Comparison of ENCODE assay signal across 8 cellular contexts in genomic region chr6:31441368-31442267, GRCh38. TPM values are rescaled to one million over a fixed set of nuclear protein-coding genes. Genes with fewer than 3 reads are reported as not detected.
DNase-seq lines count a peak whose midpoint lies in the region; ATAC-seq, FAIRE-seq and TF ChIP-seq lines count a peak whose summit lies in the region.

No MANE protein-coding gene starts in this region.

- in situ Hi-C loops in brain microvascular endothelial cell (cut with HindIII; ENCODE audit: low pct_ligation_motif_present, low sequenced_read_pairs), result no loop called here

- TF ChIP-seq CTCF in brain microvascular endothelial cell (IDR thresholded peaks at IDR 0.05; ENCODE audit: low read depth, low read length, missing control alignments), result peak; percentile 93

- no peak overlapping the region for H3K4me3 ChIP-seq in brain microvascular endothelial cell (ENCODE audit: low read depth, low read length)

- ATAC-seq in HG03469 (IDR thresholded peaks at IDR 0.05; ENCODE audit: unreplicated experiment), result no peak

- FAIRE-seq in HTR-8/SVneo (lab: Jason Lieb, UNC), result peak; percentile 71

- no peak overlapping the region for H3K27ac ChIP-seq in brain microvascular endothelial cell

- DNase-seq in Daoy (ENCODE audit: low read depth) (peak; percentile 83), HTR-8/SVneo (ENCODE audit: insufficient read length, low spot score) (peak; percentile 72), T-helper 22 cell (ENCODE audit: low read depth) (peak; percentile 56), brain microvascular endothelial cell (peak; percentile 49), iPS-NIHi11 (ENCODE audit: low spot score) (peak; percentile 88), smooth muscle cell of the brain vasculature (ENCODE audit: low read depth, low spot score) (peak; percentile 12), DMS153 (lab: John Stamatoyannopoulos, UW) (no peak)

- peaks cover 6% of the 10 kb centered on the region for H3K27me3 ChIP-seq in brain microvascular endothelial cell (replicated peaks)

- H3K36me3 ChIP-seq in brain microvascular endothelial cell (replicated peaks), result no peaks in the 10 kb centered on the region

RNA-seq across cellular contexts. Expression of gene MICA, which starts 38.2 kb away (rescaled TPM):
- 34.9 and 44.1 TPM in 2 replicates for total RNA-seq in Daoy (2014; rRNA removed; shearing (Covaris generic))

RNA-seq across cellular contexts. Expression of gene MICB, which starts 56.3 kb away (rescaled TPM):
- 24.9 and 27.3 TPM in 2 replicates for total RNA-seq in Daoy (2014; rRNA removed; shearing (Covaris generic))
